ENCODE assay signal across 8 cellular contexts in genomic region chr9:127734247-127734746, GRCh38. TPM values are rescaled to one million over a fixed set of nuclear protein-coding genes. Genes with fewer than 3 reads are reported as not detected.
A peak's percentile ranks its signal among the peaks of the same experiment; 100 is the strongest.
DNase-seq lines count a peak whose midpoint lies in the region; ATAC-seq and TF ChIP-seq lines count a peak whose summit lies in the region.

No MANE protein-coding gene starts in this region.

- ATAC-seq in GM21381 (IDR thresholded peaks at IDR 0.05; ENCODE audit: unreplicated experiment) (peak; percentile 3), T-cell (replicated peaks in 1 of 4) (no peak), sciatic nerve (peak; percentile 0), GM18502 (IDR thresholded peaks at IDR 0.05; ENCODE audit: poor library complexity, unreplicated experiment) (no peak), HG03442 (IDR thresholded peaks at IDR 0.05; ENCODE audit: unreplicated experiment) (no peak)

- peak in 2 of 34 experiments; percentile 12 to 20 for DNase-seq in T-cell
- DNase-seq in fibroblast of pulmonary artery (ENCODE audit: low read depth), result no peak
- DNase-seq in sciatic nerve (ENCODE audit: low spot score), result no peak
- DNase-seq in NCI-H1694 treated with DMSO at 0.1 percent for 48 hours (lab: John Stamatoyannopoulos, UW), result no peak
- no peak for DNase-seq in kidney tubule cell (ENCODE audit: low spot score)

- H3K4me3 Mint-ChIP-seq in T-cell, result peak overlapping the region; percentile 82 to 94 (median 85)

- peaks cover 16% of the 10 kb centered on the region for H3K36me3 Mint-ChIP-seq in T-cell

- H3K4me1 Mint-ChIP-seq in T-cell, result peaks cover 5 to 22% (median 18%) of the 10 kb centered on the region in 3 donors

- peak overlapping the region; percentile 70 to 71 for H3K27ac Mint-ChIP-seq in T-cell

- intact Hi-C loops in sciatic nerve (cut with DNase I), result loop anchor here (5.0 to 10.0 kb wide), 2 partner anchors 133 to 229 kb away; no protein-coding TSS in a partner anchor

- no peak for TF ChIP-seq CTCF in fibroblast of pulmonary artery (IDR thresholded peaks at IDR 0.05; ENCODE audit: low read length, missing control alignments)

- no peaks in the 10 kb centered on the region for H3K9me3 Mint-ChIP-seq in T-cell

- POLR2A ChIA-PET in T-cell (lab: Charles Lee), result no interaction called here

- H3K27me3 Mint-ChIP-seq in T-cell, result no peaks in the 10 kb centered on the region

- H3K4me3 ChIP-seq in fibroblast of pulmonary artery (replicated peaks; ENCODE audit: low read depth, low read length), result peak overlapping the region; percentile 70

- CTCF ChIA-PET in T-cell (lab: Charles Lee), result interaction anchor here (0.6 to 2.3 kb wide), 27 partner anchors 19 to 520 kb away, joined by 3 to 22 read pairs (median 5); partner anchors contain the start of genes PTRH1 (in 2 of the 2), ST6GALNAC4 (in 2 of the 2), CDK9 (in 1 of the 2) and LRSAM1 (in 1 of the 2)

RNA-seq across cellular contexts. Expression of gene TOR2A, which starts 0.8 kb away (rescaled TPM):
- total RNA-seq in T-cell, result 10 to 100 TPM in 3 of 5 donors, 1 to 10 TPM in 2; 7.7 to 18.4 (median 15.5) TPM
- total RNA-seq in sciatic nerve, result 6.8 TPM

RNA-seq across cellular contexts. Expression of gene TTC16, which starts 18.4 kb away (rescaled TPM):
- 10 to 100 TPM in 1 of 5 donors, 1 to 10 TPM in 4; 4.6 to 31.8 (median 6.2) TPM for total RNA-seq in T-cell
- total RNA-seq in sciatic nerve, result 0.13 TPM

RNA-seq across cellular contexts. Expression of gene PTRH1, which starts 18.8 kb away (rescaled TPM):
- total RNA-seq in T-cell (10 to 100 TPM in 4 of 5 donors, 1 to 10 TPM in 1; 4.4 to 15.9 (median 12.9) TPM), sciatic nerve (10.3 TPM)

RNA-seq across cellular contexts. Expression of gene CFAP157, which starts 27.5 kb away (rescaled TPM):
- total RNA-seq in T-cell (under 1 TPM in 3 of 5 donors, not detected in 2; 0.13 to 0.44 (median 0.40) TPM), sciatic nerve (0.80 TPM)

RNA-seq across cellular contexts. Expression of gene SH2D3C, which starts 44.2 kb away (rescaled TPM):
- total RNA-seq in T-cell, result 10 to 100 TPM; 31.6 to 48.7 (median 47.7) TPM
- total RNA-seq in sciatic nerve, result 22.6 TPM

Comparison
In these comparisons a context has a peak if more than half of its experiments do, and no peak if none do; other contexts are left out.
1. ATAC-seq: peak in GM21381 (single experiment) and sciatic nerve (single experiment); none in T-cell (0 of 4), GM18502 (single experiment) and HG03442 (single experiment).